Comparison of ENCODE assay signal across 8 cellular contexts in the genomic region with DNA sequence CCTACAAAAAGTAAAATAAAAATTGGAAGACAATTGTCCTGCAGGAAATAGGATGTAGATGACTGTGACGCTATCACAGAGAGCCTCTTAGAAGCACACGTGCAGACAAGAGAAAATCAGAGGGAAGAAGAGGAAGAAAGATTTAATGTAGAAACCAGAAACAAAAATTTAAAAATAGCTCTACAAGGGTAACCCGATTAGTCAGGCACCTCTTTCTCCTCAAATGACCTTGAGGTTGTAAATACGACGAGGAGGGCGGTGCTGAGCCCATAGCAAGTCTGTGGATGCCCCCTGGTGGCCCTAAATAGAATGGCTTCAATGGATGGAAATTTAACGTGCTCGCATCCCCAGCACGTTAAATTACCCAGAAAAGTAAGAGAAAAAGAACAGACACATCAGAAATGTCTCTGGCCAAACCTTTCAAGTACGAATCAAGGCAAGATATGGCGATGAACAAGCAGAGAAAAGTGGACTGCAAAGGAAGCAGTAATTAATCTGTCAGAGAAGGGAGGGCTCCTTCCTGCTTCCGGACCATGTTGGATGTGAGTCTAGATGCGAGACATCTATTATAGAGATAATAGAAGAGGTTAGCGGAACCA. TPM values are rescaled to one million over a fixed set of nuclear protein-coding genes. Genes with fewer than 3 reads are reported as not detected.
DNase-seq lines count a peak whose midpoint lies in the region; ATAC-seq and TF ChIP-seq lines count a peak whose summit lies in the region.

No MANE protein-coding gene starts in this region.

- DNase-seq in EH (ENCODE audit: low read depth) (peak; percentile 90), HEK293T (ENCODE audit: extremely low spot score) (peak; percentile 76), NCI-H1417 treated with DMSO at 0.1 percent for 48 hours (lab: John Stamatoyannopoulos, UW) (peak; percentile 54), T follicular helper cell (ENCODE audit: low read depth) (peak; percentile 63), amniotic epithelial cell (ENCODE audit: low read depth) (peak; percentile 91), left ventricle myocardium inferior (peak; percentile 54), psoas muscle (peak; percentile 63 to 80)

- H3K4me1 ChIP-seq in left ventricle myocardium inferior (peaks cover 17% of the 10 kb centered on the region), psoas muscle (peaks cover 7% of the 10 kb centered on the region), urinary bladder (ENCODE audit: insufficient read depth) (no peaks in the 10 kb centered on the region)

- POLR2A ChIA-PET in HEK293T (lab: Yijun Ruan, JAX), result interaction anchor here (1.0 to 2.9 kb wide), 5 partner anchors 19 to 153 kb away, joined by 3 to 16 read pairs (median 5); a partner anchor contains a TSS

- no peaks in the 10 kb centered on the region for H3K36me3 ChIP-seq in left ventricle myocardium inferior
- no peaks in the 10 kb centered on the region for H3K36me3 ChIP-seq in psoas muscle (ENCODE audit: insufficient read depth in 1 of 2, low read depth in 1 of 2)
- H3K36me3 ChIP-seq in urinary bladder (ENCODE audit: insufficient read depth), result no peaks in the 10 kb centered on the region

- no peaks in the 10 kb centered on the region for H3K27me3 ChIP-seq in left ventricle myocardium inferior (ENCODE audit: low read depth)
- H3K27me3 ChIP-seq in psoas muscle (ENCODE audit: insufficient read depth in 3 of 3, low read length in 2 of 3), result no peaks in the 10 kb centered on the region

- intact Hi-C loops in left ventricle myocardium inferior (cut with micrococcal nuclease) (loop anchor here (5.0 kb wide), 1 partner anchor 64 kb away; no protein-coding TSS in a partner anchor), psoas muscle (cut with DNase I) (loop anchor here (2.0 to 10.0 kb wide), 3 partner anchors 66 to 151 kb away; a partner anchor contains a TSS)

- H3K27ac ChIP-seq in left ventricle myocardium inferior (replicated peaks), result peak overlapping the region; percentile 86
- H3K27ac ChIP-seq in psoas muscle, result peak overlapping the region; percentile 58
- peak overlapping the region; percentile 53 for H3K27ac ChIP-seq in urinary bladder (ENCODE audit: low read depth)

- ATAC-seq in psoas muscle, result peak; percentile 93 to 97 (median 96)

- WGBS in psoas muscle, 3 donors, result 1 to 3% (median 3%) methylated on average over 14 of the region's 14 CpGs
- 1% methylated on average over 14 of the region's 14 CpGs for WGBS in urinary bladder

- H3K9me3 ChIP-seq in left ventricle myocardium inferior (replicated peaks) (no peaks in the 10 kb centered on the region), psoas muscle (no peaks in the 10 kb centered on the region)

- H3K4me3 ChIP-seq in left ventricle myocardium inferior, result peak overlapping the region; percentile 72
- H3K4me3 ChIP-seq in psoas muscle, result peak overlapping the region; percentile 75
- peak overlapping the region; percentile 49 for H3K4me3 ChIP-seq in urinary bladder (ENCODE audit: low read depth, low read length)

- TF ChIP-seq CTCF in left ventricle myocardium inferior (IDR thresholded peaks at IDR 0.05; ENCODE audit: borderline replicate concordance) (peak; percentile 96), psoas muscle (IDR thresholded peaks at IDR 0.05) (peak; percentile 95)

- CTCF ChIA-PET in HEK293T (lab: Yijun Ruan, JAX), result interaction anchor here (0.7 to 3.0 kb wide), 8 partner anchors 9 to 147 kb away, joined by 3 to 17 read pairs (median 3); no protein-coding TSS in a partner anchor

TF ChIP-seq in HEK293T, 16 proteins besides CTCF, POLR2A, EP300 and RAD21:
- TF ChIP-seq FOXA1 (IDR thresholded peaks at IDR 0.05), result no peak
- no peak for TF ChIP-seq L3MBTL2 (conservative IDR thresholded peaks at IDR 0.05)
- TF ChIP-seq ELF4 (IDR thresholded peaks at IDR 0.05), result no peak
- TF ChIP-seq, protein P1, sequence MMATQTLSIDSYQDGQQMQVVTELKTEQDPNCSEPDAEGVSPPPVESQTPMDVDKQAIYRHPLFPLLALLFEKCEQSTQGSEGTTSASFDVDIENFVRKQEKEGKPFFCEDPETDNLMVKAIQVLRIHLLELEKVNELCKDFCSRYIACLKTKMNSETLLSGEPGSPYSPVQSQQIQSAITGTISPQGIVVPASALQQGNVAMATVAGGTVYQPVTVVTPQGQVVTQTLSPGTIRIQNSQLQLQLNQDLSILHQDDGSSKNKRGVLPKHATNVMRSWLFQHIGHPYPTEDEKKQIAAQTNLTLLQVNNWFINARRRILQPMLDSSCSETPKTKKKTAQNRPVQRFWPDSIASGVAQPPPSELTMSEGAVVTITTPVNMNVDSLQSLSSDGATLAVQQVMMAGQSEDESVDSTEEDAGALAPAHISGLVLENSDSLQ (IDR thresholded peaks at IDR 0.05), result no peak

RNA-seq across cellular contexts. Expression of a gene that starts 4.2 kb away (rescaled TPM):
- 0.63 TPM for total RNA-seq in left ventricle myocardium inferior
- total RNA-seq in psoas muscle, result 1 to 10 TPM; 1.8 to 4.9 (median 3.1) TPM
- polyA plus RNA-seq in psoas muscle, result 1 to 10 TPM in 1 of 3 donors, under 1 TPM in 2; 0.13 to 2.8 (median 0.66) TPM
- total RNA-seq in urinary bladder, result 5.1 TPM
- polyA plus RNA-seq in urinary bladder, result 1.1 TPM

RNA-seq across cellular contexts. Expression of a gene that starts 19.3 kb away (rescaled TPM):
- total RNA-seq in left ventricle myocardium inferior, result 12.8 TPM
- 10 to 100 TPM; 17.0 to 26.9 (median 18.9) TPM for total RNA-seq in psoas muscle
- 10 to 100 TPM; 13.1 to 41.3 (median 29.8) TPM for polyA plus RNA-seq in psoas muscle
- total RNA-seq in urinary bladder, result 31.4 TPM
- polyA plus RNA-seq in urinary bladder, result 29.8 TPM

RNA-seq across cellular contexts. Expression of a gene that starts 55.3 kb away (rescaled TPM):
- 12.0 TPM for total RNA-seq in left ventricle myocardium inferior
- 10 to 100 TPM in 2 of 4 donors, 1 to 10 TPM in 2; 6.2 to 12.2 (median 10.5) TPM for total RNA-seq in psoas muscle
- 1 to 10 TPM; 2.8 to 5.0 (median 2.9) TPM for polyA plus RNA-seq in psoas muscle
- total RNA-seq in urinary bladder, result 16.2 TPM
- 12.3 TPM for polyA plus RNA-seq in urinary bladder

Comparison
In these comparisons a context has a peak if more than half of its experiments do, and no peak if none do; other contexts are left out.
1. Peak in every context shown above with its lines: DNase-seq, ATAC-seq, H3K4me3 ChIP-seq and H3K27ac ChIP-seq.